In genomic region chr1:229397762-229398161, GRCh38 we compare ENCODE assay signal across 26 cellular contexts.
"Had no signal": no experiment of that assay in that cellular context is flagged by ENCODE, and none has a peak within 500 bp of the region (broad histone marks: within the 10 kb centered on the region; RNA-seq: fewer than 3 reads in every experiment).

No MANE protein-coding gene starts in this region.

- H3K9ac ChIP-seq: SK-N-SH had no signal

- H3K4me2 ChIP-seq: SK-N-SH had no signal

- H3K4me1 ChIP-seq: Peyer's patch, SJCRH30 had no signal

- H3K27ac ChIP-seq: Peyer's patch, RWPE1, SJCRH30 had no signal

- H3K27me3 ChIP-seq: Peyer's patch, SJCRH30 had no signal

- H3K36me3 ChIP-seq: Peyer's patch, SJCRH30 had no signal

- ATAC-seq: activated T-helper 17 cell treated with anti-CD3 and anti-CD28 coated beads, Interleukin-2, amount 50 U/mL, for 72 hours had no signal

- H3K4me3 ChIP-seq: Peyer's patch, SJCRH30 had no signal

- DNase-seq: activated B cell treated with CpG ODN at 0.5 μM for 24 hours; activated CD4-positive, alpha-beta memory T cell treated with anti-CD3 and anti-CD28 coated beads for 36 hours; activated CD4-positive, alpha-beta T cell treated with anti-CD3 and anti-CD28 coated beads for 1 hour; activated CD4-positive, alpha-beta T cell treated with anti-CD3 and anti-CD28 coated beads, Interleukin-2, amount 10 ng/mL, durations not matched to agents 24 days and 14 days; activated gamma-delta T cell; activated naive CD4-positive, alpha-beta T cell treated with anti-CD3 and anti-CD28 coated beads for 36 hours; activated naive CD8-positive, alpha-beta T cell treated with anti-CD3 and anti-CD28 coated beads for 36 hours; activated T-cell treated with anti-CD3 and anti-CD28 coated beads for 4 hours; activated T-cell treated with anti-CD3 and anti-CD28 coated beads, Interleukin-2, amount 50 U/mL, for 48 hours; cerebellar nuclear complex; MM.1S; NCI-H1092; NCI-H1417; NCI-H1930; NCI-H2171; NCI-H2227 treated with DMSO at 0.1 percent for 48 hours; NCI-H446 treated with DMSO at 0.1 percent for 48 hours; NCI-H526; NCI-H774; Peyer's patch; Right ventricle myocardium superior; SJCRH30; SK-N-SH; T-helper 1 cell had no signal

- H3K9me3 ChIP-seq: Peyer's patch, SJCRH30, SK-N-SH had no signal
